In the genomic region with DNA sequence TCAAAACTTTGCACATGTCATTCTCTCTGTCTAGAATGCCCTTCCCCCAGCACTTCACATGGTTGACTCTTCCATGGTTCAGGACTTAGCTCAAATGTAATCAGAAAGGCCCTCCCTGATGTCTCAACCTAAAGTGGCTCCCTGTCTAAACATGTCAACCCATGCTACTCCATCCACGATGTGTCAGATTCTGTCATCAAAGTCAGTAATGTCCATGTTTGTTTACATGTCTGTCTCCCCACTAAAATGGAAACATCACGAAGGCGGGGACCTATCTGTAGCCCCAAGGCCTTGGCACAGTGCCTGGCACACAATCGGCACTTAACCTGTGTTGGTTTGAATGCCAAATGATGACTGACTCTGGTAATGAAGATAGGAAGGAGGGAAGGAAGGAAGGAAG, we compare ENCODE assay signal across 23 cellular contexts.
"Had no signal": no experiment of that assay in that cellular context is flagged by ENCODE, and none has a peak within 500 bp of the region (broad histone marks: within the 10 kb centered on the region; RNA-seq: fewer than 3 reads in every experiment).

No MANE protein-coding gene starts in this region.

- ATAC-seq: activated CD8-positive, alpha-beta memory T cell treated with anti-CD3 and anti-CD28 coated beads, Interleukin-2, amount 10 ng/mL, durations not matched to agents 7 days and 5 days; Right ventricle myocardium inferior; T-cell had no signal

- DNase-seq: activated B cell treated with CpG ODN at 0.5 μM for 24 hours; activated CD4-positive, alpha-beta T cell treated with anti-CD3 and anti-CD28 coated beads for 1 hour; activated CD4-positive, alpha-beta T cell treated with anti-CD3 and anti-CD28 coated beads, Interleukin-2, amount 10 ng/mL, durations not matched to agents 24 days and 14 days; activated CD4-positive, alpha-beta T cell treated with anti-CD3 and anti-CD28 coated beads, Interleukin-2, amount 50 U/mL, for 48 hours; activated CD8-positive, alpha-beta memory T cell treated with anti-CD3 and anti-CD28 coated beads, Interleukin-2, amount 10 ng/mL, durations not matched to agents 7 days and 5 days; activated effector memory CD4-positive, alpha-beta T cell treated with Interleukin-2 at 50 U/mL for 16 hours; activated T-cell treated with anti-CD3 and anti-CD28 coated beads, Interleukin-2, amount 50 U/mL, for 24 hours; aorta; cerebellar nuclear complex; KG1; NCI-H1092; NCI-H1436; NCI-H1694 treated with DMSO at 0.1 percent for 48 hours; NCI-H2081; NCI-H2171 treated with DMSO at 0.1 percent for 48 hours; NCI-H226; NCI-H510A treated with DMSO at 0.1 percent for 48 hours; NCI-H82; T-cell; T-helper 2 cell; T1000 had no signal

- H3K27ac ChIP-seq: SK-N-MC had no signal
